8 cellular contexts compared by ENCODE assay signal in the genomic region with DNA sequence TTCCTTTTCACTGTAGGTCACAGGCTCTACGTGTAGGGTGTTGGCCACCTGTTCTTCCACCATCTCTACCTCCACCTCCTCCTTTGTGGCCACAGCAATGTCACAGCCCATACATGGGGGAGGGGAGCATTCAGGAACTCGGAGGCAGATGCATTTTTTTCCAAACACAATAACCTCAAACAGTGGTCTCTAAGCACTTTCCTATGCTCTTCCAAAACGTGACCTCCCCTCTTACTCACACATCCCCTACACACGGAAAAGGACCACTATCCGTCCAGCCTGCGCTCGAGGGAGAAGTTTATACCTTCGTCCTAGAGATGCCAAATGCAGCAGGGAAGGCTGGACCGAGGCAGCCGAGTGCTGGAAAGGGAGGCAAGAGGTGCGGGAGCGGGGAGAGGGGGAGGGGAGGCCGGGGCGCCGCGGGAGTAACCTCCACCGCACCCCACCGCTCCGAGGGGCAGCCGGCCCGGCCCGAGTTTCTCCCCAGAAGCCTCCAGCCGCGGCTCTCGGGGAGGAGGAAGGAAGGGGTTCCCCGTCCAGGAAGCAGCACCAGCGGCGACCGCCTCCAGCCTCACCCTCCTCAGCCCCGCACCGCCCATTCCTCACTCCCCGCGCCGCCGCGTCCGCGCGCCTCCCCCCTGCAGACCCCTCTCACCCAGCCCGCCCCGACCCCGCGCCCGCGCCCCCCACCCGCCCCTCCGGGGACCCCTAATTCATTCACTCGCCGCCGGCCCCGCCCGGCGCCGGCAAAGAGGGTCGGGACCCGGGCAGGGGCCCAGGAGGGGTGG. TPM values are rescaled to one million over a fixed set of nuclear protein-coding genes. Genes with fewer than 3 reads are reported as not detected.
DNase-seq lines count a peak whose midpoint lies in the region; ATAC-seq and TF ChIP-seq lines count a peak whose summit lies in the region.

No MANE protein-coding gene starts in this region.

- peak overlapping the region; percentile 94 for H3K27ac Mint-ChIP-seq in central memory CD8-positive, alpha-beta T cell (ENCODE audit: low read depth)

- H3K36me3 ChIP-seq in DOHH2 (ENCODE audit: control insufficient read depth, low read length) = peaks cover 10% of the 10 kb centered on the region

- H3K4me3 Mint-ChIP-seq in central memory CD8-positive, alpha-beta T cell = peak overlapping the region; percentile 87

- H3K4me1 Mint-ChIP-seq in central memory CD8-positive, alpha-beta T cell = peaks cover 36% of the 10 kb centered on the region

- DNase-seq in M059J (ENCODE audit: low read depth) (peak; percentile 29), left colon (peak; percentile 66 to 76), GM19240 (ENCODE audit: insufficient read length, low spot score) (no peak)
- DNase-seq in activated CD4-positive, CD25-positive, alpha-beta regulatory T cell treated with anti-CD3 and anti-CD28 coated beads, Interleukin-2, amount 50 U/mL, for 72 hours = peak; percentile 61
- peak; percentile 22 to 23 for DNase-seq in central memory CD8-positive, alpha-beta T cell (ENCODE audit: low spot score in 2 of 2)
- peak; percentile 19 to 36 for DNase-seq in stimulated activated CD4-positive, alpha-beta T cell treated with anti-CD3 and anti-CD28 coated beads, Interleukin-1b, Interleukin-23, amount 100 ng/mL, for 4 hours (ENCODE audit: low read depth in 2 of 2)

- peaks cover 42% of the 10 kb centered on the region for H3K4me1 ChIP-seq in DOHH2 (ENCODE audit: control insufficient read depth, low read length)

- H3K9me3 Mint-ChIP-seq in central memory CD8-positive, alpha-beta T cell = no peaks in the 10 kb centered on the region

- intact Hi-C loops in left colon (cut with DNase I, micrococcal nuclease) = no loop called here

- no peaks in the 10 kb centered on the region for H3K9me3 ChIP-seq in DOHH2 (ENCODE audit: control insufficient read depth, insufficient read depth, low read length)

- 0 out of 2 replicates have a peak overlapping the region, but pooled peaks have one; percentile 26 for H3K27ac ChIP-seq in DOHH2 (ENCODE audit: low read depth, low read length)

- peaks cover 5% of the 10 kb centered on the region for H3F3A ChIP-seq in DOHH2 (ENCODE audit: control insufficient read depth, insufficient read depth)

- H3K4me3 ChIP-seq in DOHH2 (ENCODE audit: low read length) = peak overlapping the region; percentile 98

- TF ChIP-seq CTCF in DOHH2 (IDR thresholded peaks at IDR 0.05; ENCODE audit: low read depth, low read length, poor library complexity, severe bottlenecking) = no peak

- H3K27me3 Mint-ChIP-seq in central memory CD8-positive, alpha-beta T cell = no peaks in the 10 kb centered on the region

- H3K79me2 ChIP-seq in DOHH2 (ENCODE audit: control insufficient read depth, low read length) = peaks cover 49% of the 10 kb centered on the region

- H3K4me2 ChIP-seq in DOHH2 (ENCODE audit: low read length) = peak overlapping the region; percentile 97

- ATAC-seq in GM21825 (IDR thresholded peaks at IDR 0.05; ENCODE audit: unreplicated experiment) (peak; percentile 34), left colon (peak; percentile 63)
- ATAC-seq in central memory CD8-positive, alpha-beta T cell (replicated peaks; ENCODE audit: extremely low read depth, poor library complexity, severe bottlenecking) = peak; percentile 53

- H3K27me3 ChIP-seq in DOHH2 (ENCODE audit: control insufficient read depth, low read length) = no peaks in the 10 kb centered on the region

- no peaks in the 10 kb centered on the region for H3K9me2 ChIP-seq in DOHH2 (replicated peaks; ENCODE audit: control insufficient read depth, low read length)

- H4K20me1 ChIP-seq in DOHH2 (ENCODE audit: control insufficient read depth, insufficient read depth, low read depth, low read length) = 0 out of 2 replicates have a peak, but pooled peaks cover 4% of the 10 kb centered on the region

- H3K36me3 Mint-ChIP-seq in central memory CD8-positive, alpha-beta T cell (ENCODE audit: insufficient read depth) = peaks cover 22% of the 10 kb centered on the region

RNA-seq across cellular contexts. Expression of a gene that starts 0.6 kb away (rescaled TPM):
- 10.8 and 11.8 TPM in 2 replicates for total RNA-seq in M059J (2014; rRNA removed; shearing (Covaris generic))
- total RNA-seq in left colon = 10 to 100 TPM; 74.7 to 76.9 TPM

RNA-seq across cellular contexts. Expression of a gene that starts 55.1 kb away (rescaled TPM):
- total RNA-seq in M059J (2014; rRNA removed; shearing (Covaris generic)) = 49.3 and 50.8 TPM in 2 replicates
- 10 to 100 TPM; 11.0 to 13.6 TPM for total RNA-seq in left colon

RNA-seq across cellular contexts. Expression of a gene that starts 55.2 kb away (rescaled TPM):
- total RNA-seq in M059J (2014; rRNA removed; shearing (Covaris generic)) = 0.39 and 0.59 TPM in 2 replicates
- total RNA-seq in left colon = under 1 TPM; 0.43 to 0.45 TPM
